Comparison of ENCODE assay signal across 1 cellular context in the genomic region with DNA sequence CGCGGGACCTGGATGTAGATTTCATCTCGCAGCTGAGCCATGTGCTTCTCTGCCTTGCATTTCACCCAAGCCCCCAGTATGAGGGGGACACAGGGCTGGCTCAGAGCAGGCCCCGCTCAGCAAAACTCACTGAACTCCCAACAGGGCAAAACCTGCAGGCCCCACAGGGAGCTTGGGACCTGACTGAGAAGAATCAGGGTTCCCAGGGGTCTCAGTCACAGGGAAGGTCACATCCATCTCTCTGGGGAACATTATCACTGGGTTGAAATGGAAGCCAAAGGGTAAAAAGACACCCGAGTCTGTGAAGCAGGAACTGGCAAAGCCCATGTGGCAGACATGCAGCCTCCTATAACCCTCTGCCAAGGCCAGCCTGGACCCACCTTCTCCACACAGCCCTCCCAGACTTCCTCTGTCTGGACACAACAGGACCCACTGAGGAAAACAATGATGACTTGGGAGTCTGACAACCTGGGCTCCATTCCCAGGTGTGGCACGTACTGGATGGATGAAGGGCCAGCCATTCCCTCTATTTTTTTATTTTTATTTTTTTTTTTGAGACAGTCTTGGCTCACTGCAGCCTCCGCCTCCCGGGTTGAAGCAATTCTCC.
TF ChIP-seq lines count a peak whose summit lies in the region.

No MANE protein-coding gene starts in this region.

TF ChIP-seq in IMR-90, 13 proteins besides CTCF, POLR2A, EP300 and RAD21 (continued from another document):
- TF ChIP-seq USF2 (IDR thresholded peaks at IDR 0.05; ENCODE audit: low read depth, low read length): no peak
- no peak for TF ChIP-seq MAZ (IDR thresholded peaks at IDR 0.05; ENCODE audit: borderline replicate concordance, low read depth, low read length)
- TF ChIP-seq ELK1 (IDR thresholded peaks at IDR 0.05; ENCODE audit: borderline replicate concordance, low read depth, low read length): no peak
- TF ChIP-seq BHLHE40 (IDR thresholded peaks at IDR 0.05; ENCODE audit: low read depth, low read length): no peak
- TF ChIP-seq SMC3 (IDR thresholded peaks at IDR 0.05; ENCODE audit: low read depth, low read length): no peak
- no peak for TF ChIP-seq RCOR1 (IDR thresholded peaks at IDR 0.05; ENCODE audit: insufficient replicate concordance, low read length)
- TF ChIP-seq CEBPB (IDR thresholded peaks at IDR 0.05; ENCODE audit: low read depth, low read length): no peak
